ENCODE assay signal across 1 cellular context in genomic region chr17:2122641-2123302, GRCh38.
TF ChIP-seq lines count a peak whose summit lies in the region.

No MANE protein-coding gene starts in this region.

TF ChIP-seq in GM23338, 12 proteins besides CTCF, POLR2A, EP300 and RAD21 (continued from another document):
- TF ChIP-seq REST (IDR thresholded peaks at IDR 0.05; ENCODE audit: unreplicated experiment) = no peak
- TF ChIP-seq, protein P1, sequence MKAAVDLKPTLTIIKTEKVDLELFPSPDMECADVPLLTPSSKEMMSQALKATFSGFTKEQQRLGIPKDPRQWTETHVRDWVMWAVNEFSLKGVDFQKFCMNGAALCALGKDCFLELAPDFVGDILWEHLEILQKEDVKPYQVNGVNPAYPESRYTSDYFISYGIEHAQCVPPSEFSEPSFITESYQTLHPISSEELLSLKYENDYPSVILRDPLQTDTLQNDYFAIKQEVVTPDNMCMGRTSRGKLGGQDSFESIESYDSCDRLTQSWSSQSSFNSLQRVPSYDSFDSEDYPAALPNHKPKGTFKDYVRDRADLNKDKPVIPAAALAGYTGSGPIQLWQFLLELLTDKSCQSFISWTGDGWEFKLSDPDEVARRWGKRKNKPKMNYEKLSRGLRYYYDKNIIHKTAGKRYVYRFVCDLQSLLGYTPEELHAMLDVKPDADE (IDR thresholded peaks at IDR 0.05) = no peak
- TF ChIP-seq ZNF331 (CRISPR knock-in tag; IDR thresholded peaks at IDR 0.05; ENCODE audit: low read depth) = no peak
- TF ChIP-seq STAT1 (IDR thresholded peaks at IDR 0.05; ENCODE audit: unreplicated experiment) = no peak
- TF ChIP-seq ZNF462 (CRISPR knock-in tag; IDR thresholded peaks at IDR 0.05) = no peak
- TF ChIP-seq NANOG (IDR thresholded peaks at IDR 0.05; ENCODE audit: borderline replicate concordance) = no peak
